ENCODE assay signal across 20 cellular contexts in genomic region chr6:12001004-12001705, GRCh38. TPM values are rescaled to one million over a fixed set of nuclear protein-coding genes. Genes with fewer than 3 reads are reported as not detected.
DNase-seq lines count a peak whose midpoint lies in the region; TF ChIP-seq lines count a peak whose summit lies in the region.
"Had no signal": no experiment of that assay in that cellular context is flagged by ENCODE, and none has a peak within 500 bp of the region (broad histone marks: within the 10 kb centered on the region; RNA-seq: fewer than 3 reads in every experiment).

No MANE protein-coding gene starts in this region.

- H3K27ac ChIP-seq in hepatocyte = no peak overlapping the region
- H3K27ac ChIP-seq: C4-2B, parathyroid adenoma had no signal

- no peak overlapping the region for H2AFZ ChIP-seq in hepatocyte
- H2AFZ ChIP-seq: parathyroid adenoma had no signal

- peaks cover 28% of the 10 kb centered on the region for H3K4me1 ChIP-seq in adipocyte (ENCODE audit: control insufficient read depth, insufficient read depth, low read length)
- H3K4me1 ChIP-seq in hepatocyte (ENCODE audit: insufficient read depth) = no peaks in the 10 kb centered on the region

- no peak overlapping the region for H3K9ac ChIP-seq in adipocyte (ENCODE audit: low read length)
- H3K9ac ChIP-seq: parathyroid adenoma had no signal

- no peak overlapping the region for H3K4me2 ChIP-seq in hepatocyte

- TF ChIP-seq CTCF in hepatocyte (IDR thresholded peaks at IDR 0.05; ENCODE audit: poor library complexity) = no peak

- DNase-seq in NCI-H2171 treated with DMSO at 0.1 percent for 48 hours (lab: John Stamatoyannopoulos, UW) (peak; percentile 8), NCI-H2171 (lab: John Stamatoyannopoulos, UW) (no peak), adipocyte (ENCODE audit: low read depth) (peak; percentile 9), left kidney (ENCODE audit: low read depth, low spot score) (peak; percentile 52), renal cortical epithelial cell (ENCODE audit: low read depth) (peak; percentile 76), hypothalamus (lab: John Stamatoyannopoulos, UW) (no peak), hepatocyte (ENCODE audit: low spot score) (no peak), HPDE6-E6E7 (ENCODE audit: extremely low spot score) (no peak)
- DNase-seq: 8988T; activated CD8-positive, alpha-beta memory T cell treated with anti-CD3 and anti-CD28 coated beads, Interleukin-2, amount 50 U/mL, for 4 hours; activated gamma-delta T cell; anterior cingulate cortex; endodermal cell; GF-D8; left colon; naive B cell; NCI-H1417; T1000 had no signal

- no peaks in the 10 kb centered on the region for H3K9me3 ChIP-seq in adipocyte (ENCODE audit: control insufficient read depth, low read length)
- no peaks in the 10 kb centered on the region for H3K9me3 ChIP-seq in hepatocyte (ENCODE audit: low read depth)

- no peaks in the 10 kb centered on the region for H4K20me1 ChIP-seq in hepatocyte (ENCODE audit: insufficient read depth, poor library complexity, severe bottlenecking)

- WGBS in hepatocyte (ENCODE audit: low lambda C conversion rate, missing lambda C conversion rate) = 84% methylated on average over 4 of the region's 4 CpGs

- H3K36me3 ChIP-seq in adipocyte (ENCODE audit: control insufficient read depth, insufficient read depth, low read length, severe bottlenecking) = no peaks in the 10 kb centered on the region
- H3K36me3 ChIP-seq in hepatocyte (replicated peaks; ENCODE audit: insufficient read depth, low read depth) = no peaks in the 10 kb centered on the region

- H3K79me2 ChIP-seq in hepatocyte = no peaks in the 10 kb centered on the region
- H3K79me2 ChIP-seq: parathyroid adenoma had no signal

- H3K4me3 ChIP-seq in adipocyte (ENCODE audit: low read length) (peak overlapping the region; percentile 31), hepatocyte (no peak overlapping the region)

- H3K9me2 ChIP-seq in hepatocyte (replicated peaks; ENCODE audit: insufficient read depth) = no peaks in the 10 kb centered on the region

- H3K27me3 ChIP-seq in adipocyte (replicated peaks; ENCODE audit: control insufficient read depth, insufficient read depth, low read length) = no peaks in the 10 kb centered on the region
- no peaks in the 10 kb centered on the region for H3K27me3 ChIP-seq in hepatocyte

RNA-seq across cellular contexts. Expression of gene HIVEP1, which starts 11.0 kb away (rescaled TPM):
- 13.0 and 15.2 TPM in 2 replicates for total RNA-seq in renal cortical epithelial cell
- total RNA-seq in hepatocyte = 31.5 and 33.7 TPM in 2 replicates
- 8.1 and 8.7 TPM in 2 replicates for polyA plus RNA-seq in hepatocyte

Comparison
In these comparisons a context has a peak if more than half of its experiments do, and no peak if none do; other contexts are left out.
1. DNase-seq: peak in NCI-H2171 treated with DMSO at 0.1 percent for 48 hours (single experiment), adipocyte (single experiment), left kidney (single experiment) and renal cortical epithelial cell (single experiment); none in NCI-H2171 (single experiment), hypothalamus (0 of 51), hepatocyte (single experiment) and HPDE6-E6E7 (single experiment).